In genomic region chr16:79064259-79064658, GRCh38 we compare ENCODE assay signal across 29 cellular contexts.
"Had no signal": no experiment of that assay in that cellular context is flagged by ENCODE, and none has a peak within 500 bp of the region (broad histone marks: within the 10 kb centered on the region; RNA-seq: fewer than 3 reads in every experiment).

No MANE protein-coding gene starts in this region.

- H3K9me3 ChIP-seq: adrenal gland, body of pancreas, esophagus muscularis mucosa, gastrocnemius medialis, heart left ventricle had no signal

- DNase-seq: activated CD4-positive, alpha-beta T cell treated with anti-CD3 and anti-CD28 coated beads for 48 hours; activated CD4-positive, alpha-beta T cell treated with anti-CD3 and anti-CD28 coated beads, Interleukin-2, amount 50 U/mL, for 1 hour; activated CD4-positive, alpha-beta T cell treated with anti-CD3 and anti-CD28 coated beads, Interleukin-2, amount 50 U/mL, for 48 hours; activated CD4-positive, CD25-positive, alpha-beta regulatory T cell; activated CD4-positive, CD25-positive, alpha-beta regulatory T cell treated with anti-CD3 and anti-CD28 coated beads, Interleukin-2, amount 50 U/mL, for 72 hours; activated effector memory CD4-positive, alpha-beta T cell treated with anti-CD3 and anti-CD28 coated beads, Interleukin-2, amount 50 U/mL, for 16 hours; activated naive CD4-positive, alpha-beta T cell treated with anti-CD3 and anti-CD28 coated beads for 36 hours; activated naive CD8-positive, alpha-beta T cell treated with anti-CD3 and anti-CD28 coated beads for 36 hours; activated naive CD8-positive, alpha-beta T cell treated with anti-CD3 and anti-CD28 coated beads, Interleukin-2, amount 50 U/mL, for 24 hours; activated T-cell treated with anti-CD3 and anti-CD28 coated beads, Interleukin-2, amount 50 U/mL, for 1 hour; adrenal gland; amygdala; aorta; body of pancreas; caudate nucleus; cortex of kidney; dermis blood vessel endothelial cell; effector CD4-positive, alpha-beta T cell; effector memory CD8-positive, alpha-beta T cell; erythroblast; foreskin keratinocyte; gastrocnemius medialis; glutamatergic neuron; heart left ventricle; T-helper 2 cell had no signal

- FAIRE-seq: colon had no signal

- ATAC-seq: activated naive CD8-positive, alpha-beta T cell treated with anti-CD3 and anti-CD28 coated beads, Interleukin-2, amount 50 U/mL, for 24 hours; body of pancreas; effector memory CD8-positive, alpha-beta T cell; foreskin keratinocyte; gastrocnemius medialis; heart left ventricle had no signal

- H3K4me3 ChIP-seq: adrenal gland, body of pancreas, esophagus muscularis mucosa, gastrocnemius medialis, heart left ventricle had no signal

- H3K9me3 Mint-ChIP-seq: activated naive CD4-positive, alpha-beta T cell treated with anti-CD3 and anti-CD28 coated beads for 36 hours; activated naive CD4-positive, alpha-beta T cell treated with anti-CD3 and anti-CD28 coated beads, Interleukin-2, amount 50 U/mL, for 24 hours; activated naive CD8-positive, alpha-beta T cell treated with anti-CD3 and anti-CD28 coated beads for 36 hours; activated T-helper 2 cell treated with anti-CD3 and anti-CD28 coated beads, Interferon-gamma antibody, Interleukin-2, Interleukin-4, amounts not matched to agents 10 μg/mL and 5 μg/mL and 100 μg/mL, durations not matched to agents 14 hours and 24 hours and 36 hours; effector memory CD8-positive, alpha-beta T cell had no signal

- H3K27ac Mint-ChIP-seq: activated naive CD4-positive, alpha-beta T cell treated with anti-CD3 and anti-CD28 coated beads for 36 hours; activated naive CD4-positive, alpha-beta T cell treated with anti-CD3 and anti-CD28 coated beads, Interleukin-2, amount 50 U/mL, for 24 hours; activated naive CD8-positive, alpha-beta T cell treated with anti-CD3 and anti-CD28 coated beads for 36 hours; activated naive CD8-positive, alpha-beta T cell treated with anti-CD3 and anti-CD28 coated beads, Interleukin-2, amount 50 U/mL, for 24 hours; activated T-helper 2 cell treated with anti-CD3 and anti-CD28 coated beads, Interferon-gamma antibody, Interleukin-2, Interleukin-4, amounts not matched to agents 10 μg/mL and 5 μg/mL and 100 μg/mL, durations not matched to agents 14 hours and 24 hours and 36 hours; effector memory CD8-positive, alpha-beta T cell had no signal

- H3K4me3 Mint-ChIP-seq: activated naive CD4-positive, alpha-beta T cell treated with anti-CD3 and anti-CD28 coated beads for 36 hours; activated naive CD4-positive, alpha-beta T cell treated with anti-CD3 and anti-CD28 coated beads, Interleukin-2, amount 50 U/mL, for 24 hours; activated naive CD8-positive, alpha-beta T cell treated with anti-CD3 and anti-CD28 coated beads for 36 hours; activated naive CD8-positive, alpha-beta T cell treated with anti-CD3 and anti-CD28 coated beads, Interleukin-2, amount 50 U/mL, for 24 hours; effector memory CD8-positive, alpha-beta T cell had no signal

- H3K4me1 Mint-ChIP-seq: activated naive CD4-positive, alpha-beta T cell treated with anti-CD3 and anti-CD28 coated beads, Interleukin-2, amount 50 U/mL, for 24 hours; activated naive CD8-positive, alpha-beta T cell treated with anti-CD3 and anti-CD28 coated beads for 36 hours had no signal

- H3K27ac ChIP-seq: adrenal gland, body of pancreas, esophagus muscularis mucosa, foreskin keratinocyte, gastrocnemius medialis, heart left ventricle had no signal

- H3K27me3 Mint-ChIP-seq: activated naive CD4-positive, alpha-beta T cell treated with anti-CD3 and anti-CD28 coated beads, Interleukin-2, amount 50 U/mL, for 24 hours; activated naive CD8-positive, alpha-beta T cell treated with anti-CD3 and anti-CD28 coated beads for 36 hours had no signal

- H3K27me3 ChIP-seq: adrenal gland, body of pancreas, esophagus muscularis mucosa, foreskin keratinocyte, gastrocnemius medialis had no signal

- H3K4me1 ChIP-seq: adrenal gland, foreskin keratinocyte, gastrocnemius medialis, heart left ventricle had no signal

- H3K36me3 ChIP-seq: adrenal gland, esophagus muscularis mucosa, gastrocnemius medialis, heart left ventricle had no signal
